1 cellular context compared by ENCODE assay signal in genomic region chr2:112645396-112646101, GRCh38.
TF ChIP-seq lines count a peak whose summit lies in the region.

A gene with protein sequence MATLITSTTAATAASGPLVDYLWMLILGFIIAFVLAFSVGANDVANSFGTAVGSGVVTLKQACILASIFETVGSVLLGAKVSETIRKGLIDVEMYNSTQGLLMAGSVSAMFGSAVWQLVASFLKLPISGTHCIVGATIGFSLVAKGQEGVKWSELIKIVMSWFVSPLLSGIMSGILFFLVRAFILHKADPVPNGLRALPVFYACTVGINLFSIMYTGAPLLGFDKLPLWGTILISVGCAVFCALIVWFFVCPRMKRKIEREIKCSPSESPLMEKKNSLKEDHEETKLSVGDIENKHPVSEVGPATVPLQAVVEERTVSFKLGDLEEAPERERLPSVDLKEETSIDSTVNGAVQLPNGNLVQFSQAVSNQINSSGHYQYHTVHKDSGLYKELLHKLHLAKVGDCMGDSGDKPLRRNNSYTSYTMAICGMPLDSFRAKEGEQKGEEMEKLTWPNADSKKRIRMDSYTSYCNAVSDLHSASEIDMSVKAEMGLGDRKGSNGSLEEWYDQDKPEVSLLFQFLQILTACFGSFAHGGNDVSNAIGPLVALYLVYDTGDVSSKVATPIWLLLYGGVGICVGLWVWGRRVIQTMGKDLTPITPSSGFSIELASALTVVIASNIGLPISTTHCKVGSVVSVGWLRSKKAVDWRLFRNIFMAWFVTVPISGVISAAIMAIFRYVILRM (plus strand): TSS chr2:112645939. CDS start chr2:112646829, 890 bp downstream.

TF ChIP-seq in K562, 482 proteins besides CTCF, POLR2A, EP300 and RAD21 (continued from another document and continues in another):
- TF ChIP-seq, protein P1, sequence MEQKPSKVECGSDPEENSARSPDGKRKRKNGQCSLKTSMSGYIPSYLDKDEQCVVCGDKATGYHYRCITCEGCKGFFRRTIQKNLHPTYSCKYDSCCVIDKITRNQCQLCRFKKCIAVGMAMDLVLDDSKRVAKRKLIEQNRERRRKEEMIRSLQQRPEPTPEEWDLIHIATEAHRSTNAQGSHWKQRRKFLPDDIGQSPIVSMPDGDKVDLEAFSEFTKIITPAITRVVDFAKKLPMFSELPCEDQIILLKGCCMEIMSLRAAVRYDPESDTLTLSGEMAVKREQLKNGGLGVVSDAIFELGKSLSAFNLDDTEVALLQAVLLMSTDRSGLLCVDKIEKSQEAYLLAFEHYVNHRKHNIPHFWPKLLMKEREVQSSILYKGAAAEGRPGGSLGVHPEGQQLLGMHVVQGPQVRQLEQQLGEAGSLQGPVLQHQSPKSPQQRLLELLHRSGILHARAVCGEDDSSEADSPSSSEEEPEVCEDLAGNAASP (IDR thresholded peaks at IDR 0.05), result no peak
- TF ChIP-seq USF2 (CRISPR knock-in tag; IDR thresholded peaks at IDR 0.05), result peak; percentile 78
- TF ChIP-seq PRPF4 (IDR thresholded peaks at IDR 0.05; ENCODE audit: insufficient read depth, low read depth, low read length, poor library complexity, severe bottlenecking), result peak; percentile 89
- TF ChIP-seq TBL1XR1 (IDR thresholded peaks at IDR 0.05; ENCODE audit: low read length in 2 of 2), result peak in 1 of 2 experiments; percentile 17; a peak in 1 of 4 replicates
- TF ChIP-seq NFXL1 (CRISPR knock-in tag; IDR thresholded peaks at IDR 0.05), result no peak
- no peak for TF ChIP-seq E2F4 (CRISPR knock-in tag; IDR thresholded peaks at IDR 0.05; ENCODE audit: low read depth)
- TF ChIP-seq, protein P2, sequence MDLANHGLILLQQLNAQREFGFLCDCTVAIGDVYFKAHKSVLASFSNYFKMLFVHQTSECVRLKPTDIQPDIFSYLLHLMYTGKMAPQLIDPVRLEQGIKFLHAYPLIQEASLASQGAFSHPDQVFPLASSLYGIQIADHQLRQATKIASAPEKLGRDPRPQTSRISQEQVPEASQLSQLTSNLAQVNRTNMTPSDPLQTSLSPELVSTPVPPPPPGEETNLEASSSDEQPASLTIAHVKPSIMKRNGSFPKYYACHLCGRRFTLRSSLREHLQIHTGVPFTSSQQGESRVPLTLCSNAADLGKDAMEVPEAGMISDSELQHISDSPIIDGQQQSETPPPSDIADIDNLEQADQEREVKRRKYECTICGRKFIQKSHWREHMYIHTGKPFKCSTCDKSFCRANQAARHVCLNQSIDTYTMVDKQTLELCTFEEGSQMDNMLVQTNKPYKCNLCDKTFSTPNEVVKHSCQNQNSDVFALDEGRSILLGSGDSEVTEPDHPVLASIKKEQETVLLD (IDR thresholded peaks at IDR 0.05), result peak; percentile 24; the same call in 1 of the 2 replicates
- peak; percentile 44 for TF ChIP-seq BCOR (IDR thresholded peaks at IDR 0.05)
- peak; percentile 84 to 95 (median 95) for TF ChIP-seq YY1 (IDR thresholded peaks at IDR 0.05; ENCODE audit: borderline replicate concordance in 1 of 3, control insufficient read depth in 1 of 3, extremely low read depth in 1 of 3, insufficient read depth in 3 of 3, insufficient read length in 1 of 3, insufficient replicate concordance in 2 of 3, low read depth in 1 of 3, low read length in 2 of 3)
- no peak for TF ChIP-seq KHSRP (IDR thresholded peaks at IDR 0.05)
- TF ChIP-seq, protein P3, sequence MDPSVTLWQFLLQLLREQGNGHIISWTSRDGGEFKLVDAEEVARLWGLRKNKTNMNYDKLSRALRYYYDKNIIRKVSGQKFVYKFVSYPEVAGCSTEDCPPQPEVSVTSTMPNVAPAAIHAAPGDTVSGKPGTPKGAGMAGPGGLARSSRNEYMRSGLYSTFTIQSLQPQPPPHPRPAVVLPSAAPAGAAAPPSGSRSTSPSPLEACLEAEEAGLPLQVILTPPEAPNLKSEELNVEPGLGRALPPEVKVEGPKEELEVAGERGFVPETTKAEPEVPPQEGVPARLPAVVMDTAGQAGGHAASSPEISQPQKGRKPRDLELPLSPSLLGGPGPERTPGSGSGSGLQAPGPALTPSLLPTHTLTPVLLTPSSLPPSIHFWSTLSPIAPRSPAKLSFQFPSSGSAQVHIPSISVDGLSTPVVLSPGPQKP (CRISPR knock-in tag; IDR thresholded peaks at IDR 0.05), result no peak
- TF ChIP-seq ZBTB33 (CRISPR knock-in tag; IDR thresholded peaks at IDR 0.05), result 0 out of 2 replicates have a peak, but pooled peaks have one; percentile 23
- TF ChIP-seq BHLHE40 (IDR thresholded peaks at IDR 0.05; ENCODE audit: low read length), result peak; percentile 31; the same call in 1 of the 2 replicates
- no peak for TF ChIP-seq MTA2 (IDR thresholded peaks at IDR 0.05; ENCODE audit: low read depth)
- no peak for TF ChIP-seq HLTF (IDR thresholded peaks at IDR 0.05)
- TF ChIP-seq PHF8 (IDR thresholded peaks at IDR 0.05; ENCODE audit: borderline replicate concordance, low read length), result peak; percentile 92
- no peak for TF ChIP-seq ZNF764 (CRISPR knock-in tag; IDR thresholded peaks at IDR 0.05; ENCODE audit: low read depth)
- peak; percentile 59; the same call in 1 of the 2 replicates for TF ChIP-seq CREB3L1 (IDR thresholded peaks at IDR 0.05; ENCODE audit: borderline replicate concordance, low read depth)
- TF ChIP-seq VEZF1 (CRISPR knock-in tag; IDR thresholded peaks at IDR 0.05), result peak; percentile 97
- no peak for TF ChIP-seq IFI16 (CRISPR knock-in tag; IDR thresholded peaks at IDR 0.05)
- no peak; the same call in 1 of the 2 replicates for TF ChIP-seq FOSL1 (tag; conservative IDR thresholded peaks at IDR 0.05)
- no peak for TF ChIP-seq HSF4 (CRISPR knock-in tag; IDR thresholded peaks at IDR 0.05; ENCODE audit: borderline replicate concordance)
- TF ChIP-seq, protein P4, sequence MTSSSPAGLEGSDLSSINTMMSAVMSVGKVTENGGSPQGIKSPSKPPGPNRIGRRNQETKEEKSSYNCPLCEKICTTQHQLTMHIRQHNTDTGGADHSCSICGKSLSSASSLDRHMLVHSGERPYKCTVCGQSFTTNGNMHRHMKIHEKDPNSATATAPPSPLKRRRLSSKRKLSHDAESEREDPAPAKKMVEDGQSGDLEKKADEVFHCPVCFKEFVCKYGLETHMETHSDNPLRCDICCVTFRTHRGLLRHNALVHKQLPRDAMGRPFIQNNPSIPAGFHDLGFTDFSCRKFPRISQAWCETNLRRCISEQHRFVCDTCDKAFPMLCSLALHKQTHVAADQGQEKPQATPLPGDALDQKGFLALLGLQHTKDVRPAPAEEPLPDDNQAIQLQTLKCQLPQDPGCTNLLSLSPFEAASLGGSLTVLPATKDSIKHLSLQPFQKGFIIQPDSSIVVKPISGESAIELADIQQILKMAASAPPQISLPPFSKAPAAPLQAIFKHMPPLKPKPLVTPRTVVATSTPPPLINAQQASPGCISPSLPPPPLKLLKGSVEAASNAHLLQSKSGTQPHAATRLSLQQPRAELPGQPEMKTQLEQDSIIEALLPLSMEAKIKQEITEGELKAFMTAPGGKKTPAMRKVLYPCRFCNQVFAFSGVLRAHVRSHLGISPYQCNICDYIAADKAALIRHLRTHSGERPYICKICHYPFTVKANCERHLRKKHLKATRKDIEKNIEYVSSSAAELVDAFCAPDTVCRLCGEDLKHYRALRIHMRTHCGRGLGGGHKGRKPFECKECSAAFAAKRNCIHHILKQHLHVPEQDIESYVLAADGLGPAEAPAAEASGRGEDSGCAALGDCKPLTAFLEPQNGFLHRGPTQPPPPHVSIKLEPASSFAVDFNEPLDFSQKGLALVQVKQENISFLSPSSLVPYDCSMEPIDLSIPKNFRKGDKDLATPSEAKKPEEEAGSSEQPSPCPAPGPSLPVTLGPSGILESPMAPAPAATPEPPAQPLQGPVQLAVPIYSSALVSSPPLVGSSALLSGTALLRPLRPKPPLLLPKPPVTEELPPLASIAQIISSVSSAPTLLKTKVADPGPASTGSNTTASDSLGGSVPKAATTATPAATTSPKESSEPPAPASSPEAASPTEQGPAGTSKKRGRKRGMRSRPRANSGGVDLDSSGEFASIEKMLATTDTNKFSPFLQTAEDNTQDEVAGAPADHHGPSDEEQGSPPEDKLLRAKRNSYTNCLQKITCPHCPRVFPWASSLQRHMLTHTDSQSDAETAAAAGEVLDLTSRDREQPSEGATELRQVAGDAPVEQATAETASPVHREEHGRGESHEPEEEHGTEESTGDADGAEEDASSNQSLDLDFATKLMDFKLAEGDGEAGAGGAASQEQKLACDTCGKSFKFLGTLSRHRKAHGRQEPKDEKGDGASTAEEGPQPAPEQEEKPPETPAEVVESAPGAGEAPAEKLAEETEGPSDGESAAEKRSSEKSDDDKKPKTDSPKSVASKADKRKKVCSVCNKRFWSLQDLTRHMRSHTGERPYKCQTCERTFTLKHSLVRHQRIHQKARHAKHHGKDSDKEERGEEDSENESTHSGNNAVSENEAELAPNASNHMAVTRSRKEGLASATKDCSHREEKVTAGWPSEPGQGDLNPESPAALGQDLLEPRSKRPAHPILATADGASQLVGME (CRISPR knock-in tag; IDR thresholded peaks at IDR 0.05), result no peak
- peak; percentile 38; the same call in 1 of the 2 replicates for TF ChIP-seq CREM (IDR thresholded peaks at IDR 0.05; ENCODE audit: low read depth)
- TF ChIP-seq ZNF197 (CRISPR knock-in tag; IDR thresholded peaks at IDR 0.05; ENCODE audit: low read depth), result no peak
- TF ChIP-seq ZNF3 (CRISPR knock-in tag; IDR thresholded peaks at IDR 0.05), result no peak
- peak; percentile 37 for TF ChIP-seq CBFA2T3 (IDR thresholded peaks at IDR 0.05)
- no peak for TF ChIP-seq KDM4B (IDR thresholded peaks at IDR 0.05; ENCODE audit: borderline replicate concordance in 2 of 2, low read depth in 1 of 2)
- no peak for TF ChIP-seq ZNF57 (CRISPR knock-in tag; IDR thresholded peaks at IDR 0.05)
- TF ChIP-seq GABPA (tag; conservative IDR thresholded peaks at IDR 0.05; ENCODE audit: low read depth), result no peak
- peak; percentile 82 for TF ChIP-seq RBM22 (IDR thresholded peaks at IDR 0.05; ENCODE audit: low read depth, low read length, poor library complexity, severe bottlenecking)
- peak; percentile 95 for TF ChIP-seq U2AF1 (optimal IDR thresholded peaks at IDR 0.05; ENCODE audit: low read depth, low read length)
- TF ChIP-seq KLF1 (tag; IDR thresholded peaks at IDR 0.05), result peak; percentile 83
- no peak for TF ChIP-seq ZNF551 (CRISPR knock-in tag; IDR thresholded peaks at IDR 0.05)
